In the genomic region with DNA sequence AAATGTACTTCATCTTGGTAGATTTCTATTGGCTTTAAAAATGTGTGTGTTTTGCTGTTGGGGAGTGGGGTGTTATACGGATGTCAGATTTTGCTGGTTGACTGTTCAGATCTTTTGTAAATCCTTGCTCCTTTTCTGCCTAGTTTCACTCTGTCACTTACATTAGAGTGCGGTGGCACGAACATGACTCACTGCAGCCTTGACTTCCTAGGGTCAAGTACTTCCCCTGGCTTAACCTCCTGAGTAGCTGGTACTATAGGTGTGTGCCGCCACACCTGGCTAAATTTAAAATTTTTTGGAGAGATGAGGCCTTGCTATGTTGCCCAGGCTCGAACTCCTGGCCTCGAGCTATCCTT, we compare ENCODE assay signal across 1 cellular context.
TF ChIP-seq lines count a peak whose summit lies in the region.
"Not testable (repeated sequence)": the region's sequence is repeated elsewhere in the genome, so short reads cannot be mapped to it uniquely, and the experiment has no call there.

No MANE protein-coding gene starts in this region.

TF ChIP-seq in K562, 482 proteins besides CTCF, POLR2A, EP300 and RAD21:
- TF ChIP-seq, protein P1, sequence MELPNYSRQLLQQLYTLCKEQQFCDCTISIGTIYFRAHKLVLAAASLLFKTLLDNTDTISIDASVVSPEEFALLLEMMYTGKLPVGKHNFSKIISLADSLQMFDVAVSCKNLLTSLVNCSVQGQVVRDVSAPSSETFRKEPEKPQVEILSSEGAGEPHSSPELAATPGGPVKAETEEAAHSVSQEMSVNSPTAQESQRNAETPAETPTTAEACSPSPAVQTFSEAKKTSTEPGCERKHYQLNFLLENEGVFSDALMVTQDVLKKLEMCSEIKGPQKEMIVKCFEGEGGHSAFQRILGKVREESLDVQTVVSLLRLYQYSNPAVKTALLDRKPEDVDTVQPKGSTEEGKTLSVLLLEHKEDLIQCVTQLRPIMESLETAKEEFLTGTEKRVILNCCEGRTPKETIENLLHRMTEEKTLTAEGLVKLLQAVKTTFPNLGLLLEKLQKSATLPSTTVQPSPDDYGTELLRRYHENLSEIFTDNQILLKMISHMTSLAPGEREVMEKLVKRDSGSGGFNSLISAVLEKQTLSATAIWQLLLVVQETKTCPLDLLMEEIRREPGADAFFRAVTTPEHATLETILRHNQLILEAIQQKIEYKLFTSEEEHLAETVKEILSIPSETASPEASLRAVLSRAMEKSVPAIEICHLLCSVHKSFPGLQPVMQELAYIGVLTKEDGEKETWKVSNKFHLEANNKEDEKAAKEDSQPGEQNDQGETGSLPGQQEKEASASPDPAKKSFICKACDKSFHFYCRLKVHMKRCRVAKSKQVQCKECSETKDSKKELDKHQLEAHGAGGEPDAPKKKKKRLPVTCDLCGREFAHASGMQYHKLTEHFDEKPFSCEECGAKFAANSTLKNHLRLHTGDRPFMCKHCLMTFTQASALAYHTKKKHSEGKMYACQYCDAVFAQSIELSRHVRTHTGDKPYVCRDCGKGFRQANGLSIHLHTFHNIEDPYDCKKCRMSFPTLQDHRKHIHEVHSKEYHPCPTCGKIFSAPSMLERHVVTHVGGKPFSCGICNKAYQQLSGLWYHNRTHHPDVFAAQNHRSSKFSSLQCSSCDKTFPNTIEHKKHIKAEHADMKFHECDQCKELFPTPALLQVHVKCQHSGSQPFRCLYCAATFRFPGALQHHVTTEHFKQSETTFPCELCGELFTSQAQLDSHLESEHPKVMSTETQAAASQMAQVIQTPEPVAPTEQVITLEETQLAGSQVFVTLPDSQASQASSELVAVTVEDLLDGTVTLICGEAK (IDR thresholded peaks at IDR 0.05), result 0 out of 2 replicates have a peak, but pooled peaks have one; percentile 27
- TF ChIP-seq, protein P1 (CRISPR knock-in tag; IDR thresholded peaks at IDR 0.05), result not testable (repeated sequence)
- TF ChIP-seq, protein P2, sequence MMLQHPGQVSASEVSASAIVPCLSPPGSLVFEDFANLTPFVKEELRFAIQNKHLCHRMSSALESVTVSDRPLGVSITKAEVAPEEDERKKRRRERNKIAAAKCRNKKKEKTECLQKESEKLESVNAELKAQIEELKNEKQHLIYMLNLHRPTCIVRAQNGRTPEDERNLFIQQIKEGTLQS (IDR thresholded peaks at IDR 0.05), result peak; percentile 56
- TF ChIP-seq, protein P2 (CRISPR knock-in tag; conservative IDR thresholded peaks at IDR 0.05), result not testable (repeated sequence)
- TF ChIP-seq, protein P3, sequence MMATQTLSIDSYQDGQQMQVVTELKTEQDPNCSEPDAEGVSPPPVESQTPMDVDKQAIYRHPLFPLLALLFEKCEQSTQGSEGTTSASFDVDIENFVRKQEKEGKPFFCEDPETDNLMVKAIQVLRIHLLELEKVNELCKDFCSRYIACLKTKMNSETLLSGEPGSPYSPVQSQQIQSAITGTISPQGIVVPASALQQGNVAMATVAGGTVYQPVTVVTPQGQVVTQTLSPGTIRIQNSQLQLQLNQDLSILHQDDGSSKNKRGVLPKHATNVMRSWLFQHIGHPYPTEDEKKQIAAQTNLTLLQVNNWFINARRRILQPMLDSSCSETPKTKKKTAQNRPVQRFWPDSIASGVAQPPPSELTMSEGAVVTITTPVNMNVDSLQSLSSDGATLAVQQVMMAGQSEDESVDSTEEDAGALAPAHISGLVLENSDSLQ (IDR thresholded peaks at IDR 0.05), result 0 out of 2 replicates have a peak, but pooled peaks have one; percentile 12
